In genomic region chr3:152505926-152506325, GRCh38 we compare ENCODE assay signal across 9 cellular contexts.
DNase-seq lines count a peak whose midpoint lies in the region; ATAC-seq lines count a peak whose summit lies in the region.
"Had no signal": no experiment of that assay in that cellular context is flagged by ENCODE, and none has a peak within 500 bp of the region (broad histone marks: within the 10 kb centered on the region; RNA-seq: fewer than 3 reads in every experiment).

No MANE protein-coding gene starts in this region.

- peak overlapping the region; percentile 58 for H3K4me3 Mint-ChIP-seq in activated CD4-positive, alpha-beta T cell treated with anti-CD3 and anti-CD28 coated beads, Interleukin-2, amount 10 ng/mL, durations not matched to agents 24 days and 14 days

- H3K27ac Mint-ChIP-seq in activated CD4-positive, alpha-beta T cell treated with anti-CD3 and anti-CD28 coated beads, Interleukin-2, amount 10 ng/mL, durations not matched to agents 24 days and 14 days = peak overlapping the region; percentile 64

- H3K36me3 Mint-ChIP-seq in activated CD4-positive, alpha-beta T cell treated with anti-CD3 and anti-CD28 coated beads, Interleukin-2, amount 10 ng/mL, durations not matched to agents 24 days and 14 days (ENCODE audit: low read depth) = peaks cover 1% of the 10 kb centered on the region

- peaks cover 9% of the 10 kb centered on the region for H3K27me3 Mint-ChIP-seq in activated CD4-positive, alpha-beta T cell treated with anti-CD3 and anti-CD28 coated beads, Interleukin-2, amount 10 ng/mL, durations not matched to agents 24 days and 14 days

- DNase-seq in activated CD4-positive, alpha-beta T cell treated with anti-CD3 and anti-CD28 coated beads, Interleukin-2, amount 10 ng/mL, durations not matched to agents 24 days and 14 days = peak; percentile 83
- no peak for DNase-seq in activated CD4-positive, alpha-beta T cell treated with anti-CD3 and anti-CD28 coated beads, Interleukin-2, amount 50 U/mL, for 1 hour
- peak; percentile 10 to 14 for DNase-seq in stimulated activated CD8-positive, alpha-beta memory T cell treated with anti-CD3 and anti-CD28 coated beads, Interleukin-2, amount 100 ng/mL, for 48 hours (ENCODE audit: low read depth in 2 of 2)
- DNase-seq in putamen (ENCODE audit: low spot score) (no peak), HuH-7.5 (ENCODE audit: low spot score) (no peak), Right ventricle myocardium superior (no peak)

- peak; percentile 96 for ATAC-seq in GM21786 (IDR thresholded peaks at IDR 0.05; ENCODE audit: unreplicated experiment)
- peak; percentile 96 for ATAC-seq in HG03457 (IDR thresholded peaks at IDR 0.05; ENCODE audit: unreplicated experiment)
- no peak for ATAC-seq in Right ventricle myocardium superior (ENCODE audit: poor library complexity)
- ATAC-seq: A549 had no signal

- intact Hi-C loops in activated CD4-positive, alpha-beta T cell treated with anti-CD3 and anti-CD28 coated beads, Interleukin-2, amount 10 ng/mL, durations not matched to agents 24 days and 14 days (cut with micrococcal nuclease) = loop anchor here (5.0 kb wide), 1 partner anchor 34 kb away; no protein-coding TSS in a partner anchor
- intact Hi-C loops in Right ventricle myocardium superior (cut with DNase I) = no loop called here

- peaks cover 32% of the 10 kb centered on the region for H3K4me1 Mint-ChIP-seq in activated CD4-positive, alpha-beta T cell treated with anti-CD3 and anti-CD28 coated beads, Interleukin-2, amount 10 ng/mL, durations not matched to agents 24 days and 14 days

- peaks cover 6% of the 10 kb centered on the region for H3K9me3 Mint-ChIP-seq in activated CD4-positive, alpha-beta T cell treated with anti-CD3 and anti-CD28 coated beads, Interleukin-2, amount 10 ng/mL, durations not matched to agents 24 days and 14 days

Comparison
In these comparisons a context has a peak if more than half of its experiments do, and no peak if none do; other contexts are left out.
1. DNase-seq: peak in activated CD4-positive, alpha-beta T cell treated with anti-CD3 and anti-CD28 coated beads, Interleukin-2, amount 10 ng/mL, durations not matched to agents 24 days and 14 days (single experiment) and stimulated activated CD8-positive, alpha-beta memory T cell treated with anti-CD3 and anti-CD28 coated beads, Interleukin-2, amount 100 ng/mL, for 48 hours (2 of 2); none in activated CD4-positive, alpha-beta T cell treated with anti-CD3 and anti-CD28 coated beads, Interleukin-2, amount 50 U/mL, for 1 hour (single experiment), putamen (single experiment), HuH-7.5 (single experiment) and Right ventricle myocardium superior (single experiment).